1 cellular context compared by ENCODE assay signal in genomic region chr22:33811208-33811607, GRCh38.
TF ChIP-seq lines count a peak whose summit lies in the region.

No MANE protein-coding gene starts in this region.

TF ChIP-seq in IMR-90, 13 proteins besides CTCF, POLR2A, EP300 and RAD21:
- no peak for TF ChIP-seq BHLHE40 (IDR thresholded peaks at IDR 0.05; ENCODE audit: low read depth, low read length)
- no peak for TF ChIP-seq USF2 (IDR thresholded peaks at IDR 0.05; ENCODE audit: low read depth, low read length)
- TF ChIP-seq, protein P1, sequence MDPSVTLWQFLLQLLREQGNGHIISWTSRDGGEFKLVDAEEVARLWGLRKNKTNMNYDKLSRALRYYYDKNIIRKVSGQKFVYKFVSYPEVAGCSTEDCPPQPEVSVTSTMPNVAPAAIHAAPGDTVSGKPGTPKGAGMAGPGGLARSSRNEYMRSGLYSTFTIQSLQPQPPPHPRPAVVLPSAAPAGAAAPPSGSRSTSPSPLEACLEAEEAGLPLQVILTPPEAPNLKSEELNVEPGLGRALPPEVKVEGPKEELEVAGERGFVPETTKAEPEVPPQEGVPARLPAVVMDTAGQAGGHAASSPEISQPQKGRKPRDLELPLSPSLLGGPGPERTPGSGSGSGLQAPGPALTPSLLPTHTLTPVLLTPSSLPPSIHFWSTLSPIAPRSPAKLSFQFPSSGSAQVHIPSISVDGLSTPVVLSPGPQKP (IDR thresholded peaks at IDR 0.05; ENCODE audit: borderline replicate concordance, low read depth, low read length), result no peak
- no peak for TF ChIP-seq CEBPB (IDR thresholded peaks at IDR 0.05; ENCODE audit: low read depth, low read length)
- no peak for TF ChIP-seq RCOR1 (IDR thresholded peaks at IDR 0.05; ENCODE audit: insufficient replicate concordance, low read length)
- no peak for TF ChIP-seq RFX5 (IDR thresholded peaks at IDR 0.05; ENCODE audit: low read depth, low read length)
- TF ChIP-seq CHD1 (IDR thresholded peaks at IDR 0.05; ENCODE audit: low read depth, low read length), result no peak
- no peak for TF ChIP-seq NFE2L2 (IDR thresholded peaks at IDR 0.05; ENCODE audit: low read depth, low read length)
- no peak for TF ChIP-seq FOS (IDR thresholded peaks at IDR 0.05; ENCODE audit: low read depth, low read length)
- no peak for TF ChIP-seq MAZ (IDR thresholded peaks at IDR 0.05; ENCODE audit: borderline replicate concordance, low read depth, low read length)
- no peak for TF ChIP-seq SMC3 (IDR thresholded peaks at IDR 0.05; ENCODE audit: low read depth, low read length)
- no peak for TF ChIP-seq MAFK (IDR thresholded peaks at IDR 0.05; ENCODE audit: low read depth, low read length)
- no peak for TF ChIP-seq MXI1 (IDR thresholded peaks at IDR 0.05; ENCODE audit: borderline replicate concordance, low read depth, low read length)
